In genomic region chr18:77314952-77315351, GRCh38 we compare ENCODE assay signal across 22 cellular contexts.
DNase-seq lines count a peak whose midpoint lies in the region; ATAC-seq, FAIRE-seq and TF ChIP-seq lines count a peak whose summit lies in the region.
"Had no signal": no experiment of that assay in that cellular context is flagged by ENCODE, and none has a peak within 500 bp of the region (broad histone marks: within the 10 kb centered on the region; RNA-seq: fewer than 3 reads in every experiment).

No MANE protein-coding gene starts in this region.

- ATAC-seq in Panc1 (no peak), left colon (peak; percentile 59)
- ATAC-seq: CD8-positive, alpha-beta T cell; GM12878; HCT116 had no signal

- no peaks in the 10 kb centered on the region for H3K4me1 ChIP-seq in Panc1 (ENCODE audit: control insufficient read depth, insufficient read depth, low read length)
- H3K4me1 ChIP-seq in small intestine (ENCODE audit: control insufficient read depth in 2 of 2, insufficient read depth in 1 of 2, low read depth in 1 of 2, low read length in 1 of 2): no peaks in the 10 kb centered on the region
- H3K4me1 ChIP-seq: Caco-2 had no signal

- H3K27ac ChIP-seq in Panc1 (ENCODE audit: low read length) (no peak overlapping the region), small intestine (ENCODE audit: low read depth in 1 of 2, low read length in 1 of 2) (no peak overlapping the region)
- H3K27ac ChIP-seq: 22Rv1, BLaER1, C4-2B had no signal

- no TSS peak for BruUV-seq in Panc1 (replicated peaks; lab: Mats Ljungman, UMichigan)

- WGBS in small intestine, 3 donors: 58 to 79% (median 79%) methylated on average over 10 of the region's 10 CpGs

- H3K36me3 ChIP-seq in Panc1 (ENCODE audit: control insufficient read depth, insufficient read depth, low read length): no peaks in the 10 kb centered on the region
- no peaks in the 10 kb centered on the region for H3K36me3 ChIP-seq in small intestine (ENCODE audit: control insufficient read depth in 2 of 2, insufficient read depth in 2 of 2, low read length in 2 of 2)
- H3K36me3 ChIP-seq: BLaER1 had no signal

- DNase-seq in D721Med (ENCODE audit: insufficient read length, low spot score): no peak
- DNase-seq in Panc1 (ENCODE audit: low read depth, low spot score): no peak
- no peak for DNase-seq in left colon
- peak; percentile 19 for DNase-seq in small intestine
- DNase-seq in NCI-H1092 (lab: John Stamatoyannopoulos, UW): no peak
- DNase-seq in NCI-H446 (lab: John Stamatoyannopoulos, UW): no peak
- no peak for DNase-seq in H4 (ENCODE audit: low spot score)
- DNase-seq: Caco-2; CD4-positive, CD25-positive, alpha-beta regulatory T cell; CD8-positive, alpha-beta T cell; DMS 273 treated with DMSO at 0.1 percent for 48 hours; DMS79; EL; GDM1; GOT3; H9 had no signal

- FAIRE-seq in D721Med (lab: Jason Lieb, UNC) (peak; percentile 60), small intestine (lab: Jason Lieb, UNC) (no peak)
- FAIRE-seq: A204.1, GM12878 had no signal

- H3K4me3 ChIP-seq in Panc1 (ENCODE audit: low read depth in 2 of 2, low read length in 2 of 2) (no peak overlapping the region), small intestine (ENCODE audit: low read depth in 1 of 2, low read length in 2 of 2) (no peak overlapping the region)
- H3K4me3 ChIP-seq: BLaER1, GM12878 had no signal

- H3K27me3 ChIP-seq in Panc1 (ENCODE audit: control insufficient read depth, insufficient read depth, low read length) (peaks cover 12% of the 10 kb centered on the region), small intestine (ENCODE audit: control insufficient read depth in 2 of 2, insufficient read depth in 2 of 2, low read length in 2 of 2) (no peaks in the 10 kb centered on the region)
- H3K27me3 ChIP-seq: BLaER1 had no signal

- no peaks in the 10 kb centered on the region for H3K9me3 ChIP-seq in Panc1 (ENCODE audit: control insufficient read depth, insufficient read depth, low read depth, low read length)
- no peaks in the 10 kb centered on the region for H3K9me3 ChIP-seq in small intestine (ENCODE audit: control insufficient read depth, low read depth)
- H3K9me3 ChIP-seq: BLaER1, Caco-2 had no signal

- POLR2A ChIA-PET in Panc1 (lab: Charles Lee): no interaction called here

- TF ChIP-seq CTCF in D721Med (IDR thresholded peaks at IDR 0.05; ENCODE audit: insufficient read depth, missing control alignments) (no peak), Panc1 (IDR thresholded peaks at IDR 0.05) (0 out of 2 replicates have a peak, but pooled peaks have one; percentile 5)

- intact Hi-C loops in Panc1 (cut with micrococcal nuclease; ENCODE audit: unreplicated experiment): no loop called here
- intact Hi-C loops in left colon (cut with DNase I, micrococcal nuclease): no loop called here

- CTCF ChIA-PET in Panc1 (lab: Charles Lee): no interaction called here

- in situ Hi-C loops in Panc1 (cut with HindIII; ENCODE audit: low pct_unique_long_range_greater_than_20kb, low sequenced_read_pairs): no loop called here
